In genomic region chr3:186618318-186618938, GRCh38 we compare ENCODE assay signal across 1 cellular context.
TF ChIP-seq lines count a peak whose summit lies in the region.

No MANE protein-coding gene starts in this region.

TF ChIP-seq in H1, 55 proteins besides CTCF, POLR2A, EP300 and RAD21:
- TF ChIP-seq CHD1 (IDR thresholded peaks at IDR 0.05; ENCODE audit: low read depth, low read length) (no peak), FOSL1 (IDR thresholded peaks at IDR 0.05; ENCODE audit: insufficient read depth, low read depth, low read length) (no peak), KDM4A (IDR thresholded peaks at IDR 0.05; ENCODE audit: low read depth, low read length, severe bottlenecking) (no peak), PHF8 (conservative IDR thresholded peaks at IDR 0.05; ENCODE audit: low read depth, low read length) (no peak), RNF2 (IDR thresholded peaks at IDR 0.05; ENCODE audit: borderline replicate concordance, low read depth, low read length, missing control alignments, poor library complexity, severe bottlenecking) (no peak), JUN (IDR thresholded peaks at IDR 0.05; ENCODE audit: low read depth, low read length) (no peak), RXRA (IDR thresholded peaks at IDR 0.05; ENCODE audit: insufficient read depth, low read depth, low read length) (no peak), JUND (IDR thresholded peaks at IDR 0.05; ENCODE audit: low read length) (no peak), SRF (IDR thresholded peaks at IDR 0.05; ENCODE audit: low read depth, low read length) (no peak), TAF1 (IDR thresholded peaks at IDR 0.05; ENCODE audit: low read depth, low read length) (no peak), ASH2L (IDR thresholded peaks at IDR 0.05; ENCODE audit: low read length) (no peak), TEAD4 (IDR thresholded peaks at IDR 0.05; ENCODE audit: low read depth, low read length) (no peak), MAFK (IDR thresholded peaks at IDR 0.05; ENCODE audit: low read depth, low read length) (no peak), YY1 (IDR thresholded peaks at IDR 0.05; ENCODE audit: low read depth, low read length) (no peak), CEBPB (IDR thresholded peaks at IDR 0.05; ENCODE audit: low read depth, low read length) (no peak)
